12 cellular contexts compared by ENCODE assay signal in the genomic region with DNA sequence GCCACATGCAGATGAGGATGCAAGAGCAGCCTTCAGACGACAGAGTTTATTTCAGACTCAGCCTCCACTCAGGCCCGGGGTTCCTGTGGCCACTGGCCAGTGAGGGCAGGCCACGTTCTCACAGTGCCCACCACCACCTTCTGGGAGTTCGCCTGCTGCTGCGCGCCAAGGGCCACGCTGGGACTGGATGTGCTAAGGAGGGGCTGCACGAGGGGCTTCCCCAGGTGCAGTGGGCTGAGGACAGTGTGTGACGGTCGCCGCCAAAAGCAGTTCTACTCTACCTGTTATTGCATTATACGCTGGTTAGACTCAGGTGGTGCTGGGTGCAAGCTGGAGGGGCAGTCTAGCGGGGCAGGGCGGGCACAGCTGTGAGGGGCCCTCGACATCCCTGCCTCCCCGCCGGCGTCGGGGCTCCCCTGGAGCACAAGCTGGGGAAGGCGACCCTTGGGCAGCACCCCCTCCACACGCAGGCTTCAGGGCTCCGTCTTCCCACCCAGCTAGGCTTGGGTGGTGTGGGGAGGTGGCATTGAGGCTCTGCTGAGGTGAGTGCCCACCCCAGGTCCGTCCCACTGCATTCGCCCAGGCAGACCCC. TPM values are rescaled to one million over a fixed set of nuclear protein-coding genes. Genes with fewer than 3 reads are reported as not detected.
DNase-seq lines count a peak whose midpoint lies in the region; ATAC-seq and TF ChIP-seq lines count a peak whose summit lies in the region.
"Had no signal": no experiment of that assay in that cellular context is flagged by ENCODE, and none has a peak within 500 bp of the region (broad histone marks: within the 10 kb centered on the region; RNA-seq: fewer than 3 reads in every experiment).

No MANE protein-coding gene starts in this region.

- H3K9ac ChIP-seq in BLaER1 treated with 17β-estradiol and CSF1 and Interleukin-3, amounts not matched to agents 10 nM and 100 nM = 0 out of 22 replicates have a peak overlapping the region, but pooled peaks of 5 of the 11 experiments have one; percentile 9 to 26 (median 19)
- peak overlapping the region; percentile 70 for H3K9ac ChIP-seq in neuronal stem cell (ENCODE audit: low read depth, low read length, poor library complexity)
- H3K9ac ChIP-seq: GM23248 had no signal

- no peak overlapping the region for H4K91ac ChIP-seq in neuronal stem cell (ENCODE audit: low read depth, low read length, poor library complexity)

- H2BK12ac ChIP-seq in neuronal stem cell (ENCODE audit: low read length) = no peak overlapping the region

- H3K18ac ChIP-seq in neuronal stem cell (ENCODE audit: low read length) = no peak overlapping the region

- DNase-seq in OCI-LY7 (ENCODE audit: low spot score) (no peak), neuronal stem cell (ENCODE audit: low spot score) (no peak), DMS153 (lab: John Stamatoyannopoulos, UW) (no peak)
- no peak for DNase-seq in activated CD8-positive, alpha-beta memory T cell treated with anti-CD3 and anti-CD28 coated beads, Interleukin-2, amount 10 ng/mL, durations not matched to agents 7 days and 5 days
- DNase-seq: BE2C; CD8-positive, alpha-beta memory T cell; GM23248; H9; KBM-7 had no signal

- peaks cover 0 to 86% (median 34%) of the 10 kb centered on the region in 11 experiments; a peak in 15 of 22 replicates for H4K20me1 ChIP-seq in BLaER1 treated with 17β-estradiol and CSF1 and Interleukin-3, amounts not matched to agents 10 nM and 100 nM
- H4K20me1 ChIP-seq in OCI-LY7 (ENCODE audit: insufficient read depth, low read length) = no peaks in the 10 kb centered on the region

- no peak overlapping the region for H3K27ac ChIP-seq in BLaER1 treated with 17β-estradiol and CSF1 and Interleukin-3, amounts not matched to agents 10 nM and 100 nM
- H3K27ac ChIP-seq in OCI-LY7 (ENCODE audit: low read depth, low read length, poor library complexity, severe bottlenecking) (peak overlapping the region; percentile 6), neuronal stem cell (replicated peaks; ENCODE audit: low read length) (no peak overlapping the region)
- H3K27ac ChIP-seq: A549, GM23248 had no signal

- peak; percentile 9 for TF ChIP-seq POLR2A in GM18951 (IDR thresholded peaks at IDR 0.05; ENCODE audit: extremely low read depth, insufficient read depth, insufficient read length)

- no peak overlapping the region for H3K14ac ChIP-seq in neuronal stem cell (ENCODE audit: low read length)

- WGBS in neuronal stem cell (ENCODE audit: extremely low coverage in 2 of 2, insufficient read length in 2 of 2, insufficient replicate concordance in 1 of 2), 2 donors = no CpG with 5 or more reads among the region's 24 CpGs

- H2BK5ac ChIP-seq in neuronal stem cell (ENCODE audit: low read length) = no peak overlapping the region

- no peak for ATAC-seq in activated CD8-positive, alpha-beta memory T cell treated with anti-CD3 and anti-CD28 coated beads, Interleukin-2, amount 10 ng/mL, durations not matched to agents 7 days and 5 days
- ATAC-seq: A549 had no signal

- no peak overlapping the region for H3K4ac ChIP-seq in neuronal stem cell (ENCODE audit: low read length)

- peaks cover 6 to 35% (median 16%) of the 10 kb centered on the region in 11 experiments; a peak in 21 of 22 replicates for H3K36me3 ChIP-seq in BLaER1 treated with 17β-estradiol and CSF1 and Interleukin-3, amounts not matched to agents 10 nM and 100 nM
- peaks cover 18% of the 10 kb centered on the region; the same call in 1 of the 2 replicates for H3K36me3 ChIP-seq in OCI-LY7 (ENCODE audit: insufficient read depth, low read length)
- H3K36me3 ChIP-seq in neuronal stem cell (replicated peaks in 1 of 2; ENCODE audit: control insufficient read depth in 2 of 2, insufficient read depth in 2 of 2, low read length in 2 of 2) = peaks cover 3 to 13% of the 10 kb centered on the region in 2 donors
- H3K36me3 ChIP-seq: BE2C had no signal

- CTCF ChIA-PET in OCI-LY7 (lab: Charles Lee; ENCODE audit: unreplicated experiment) = interaction anchor here (0.5 kb wide), 1 partner anchor 206 kb away, joined by 3 read pairs; no protein-coding TSS in a partner anchor
- CTCF ChIA-PET in activated CD8-positive, alpha-beta memory T cell treated with anti-CD3 and anti-CD28 coated beads, Interleukin-2, amount 10 ng/mL, durations not matched to agents 7 days and 5 days (lab: Charles Lee) = interaction anchor here (1.0 kb wide), 1 partner anchor 10 kb away, joined by 3 read pairs; no protein-coding TSS in a partner anchor

- no peaks in the 10 kb centered on the region for H3K27me3 ChIP-seq in BLaER1 treated with 17β-estradiol and CSF1 and Interleukin-3, amounts not matched to agents 10 nM and 100 nM
- H3K27me3 ChIP-seq in neuronal stem cell (ENCODE audit: control insufficient read depth in 3 of 3, insufficient read depth in 3 of 3, low read depth in 1 of 3, low read length in 3 of 3) = no peaks in the 10 kb centered on the region
- H3K27me3 ChIP-seq: BE2C had no signal

- H3K9me3 ChIP-seq in BLaER1 treated with 17β-estradiol and CSF1 and Interleukin-3, amounts not matched to agents 10 nM and 100 nM (replicated peaks in 1 of 11) = no peaks in the 10 kb centered on the region
- H3K9me3 ChIP-seq in OCI-LY7 (ENCODE audit: low read length) (no peaks in the 10 kb centered on the region), neuronal stem cell (replicated peaks in 1 of 2; ENCODE audit: control insufficient read depth in 2 of 2, insufficient read depth in 1 of 2, low read depth in 1 of 2, low read length in 2 of 2) (no peaks in the 10 kb centered on the region)
- H3K9me3 ChIP-seq: A549, BE2C had no signal

- H3K79me1 ChIP-seq in neuronal stem cell (ENCODE audit: low read depth, low read length) = peaks cover 6% of the 10 kb centered on the region

- H3K23ac ChIP-seq in neuronal stem cell (ENCODE audit: low read depth, low read length, poor library complexity) = peak overlapping the region; percentile 91

- H3K9me2 ChIP-seq in OCI-LY7 (ENCODE audit: insufficient read depth, low read length) = no peaks in the 10 kb centered on the region

- in situ Hi-C loops in GM18951 (cut with MboI; ENCODE audit: low sequenced_read_pairs, unreplicated experiment) = no loop called here

- H3K4me1 Mint-ChIP-seq in activated CD8-positive, alpha-beta memory T cell treated with anti-CD3 and anti-CD28 coated beads, Interleukin-2, amount 10 ng/mL, durations not matched to agents 7 days and 5 days = peaks cover 13% of the 10 kb centered on the region

- POLR2A ChIA-PET in OCI-LY7 (lab: Charles Lee) = interaction anchor here (0.6 kb wide), 1 partner anchor 30 kb away, joined by 3 read pairs; no protein-coding TSS in a partner anchor

- no peak overlapping the region for H3K4me3 ChIP-seq in BLaER1 treated with 17β-estradiol and CSF1 and Interleukin-3, amounts not matched to agents 10 nM and 100 nM
- H3K4me3 ChIP-seq in OCI-LY7 (ENCODE audit: low read depth, low read length, poor library complexity, severe bottlenecking) = no peak overlapping the region
- H3K4me3 ChIP-seq in neuronal stem cell (ENCODE audit: low read length in 2 of 2) = no peak overlapping the region
- H3K4me3 ChIP-seq: A549, GM23248 had no signal

- intact Hi-C loops in OCI-LY7 (cut with micrococcal nuclease; ENCODE audit: unreplicated experiment) = no loop called here

- no peak for TF ChIP-seq CTCF in OCI-LY7 (conservative IDR thresholded peaks at IDR 0.05; ENCODE audit: low read length)

- no peak overlapping the region for H2BK120ac ChIP-seq in neuronal stem cell (ENCODE audit: low read depth, low read length)

- H3K79me2 ChIP-seq in OCI-LY7 (ENCODE audit: insufficient read depth, low read depth, low read length) = peaks cover 13% of the 10 kb centered on the region

- H3K27me3 Mint-ChIP-seq in activated CD8-positive, alpha-beta memory T cell treated with anti-CD3 and anti-CD28 coated beads, Interleukin-2, amount 10 ng/mL, durations not matched to agents 7 days and 5 days = no peaks in the 10 kb centered on the region

- H3K4me1 ChIP-seq in BLaER1 treated with 17β-estradiol and CSF1 and Interleukin-3, amounts not matched to agents 10 nM and 100 nM = peaks cover 11 to 75% (median 53%) of the 10 kb centered on the region in 10 experiments
- H3K4me1 ChIP-seq in OCI-LY7 (ENCODE audit: insufficient read depth, low read length, poor library complexity, severe bottlenecking) (peaks cover 27% of the 10 kb centered on the region), neuronal stem cell (ENCODE audit: control insufficient read depth in 2 of 2, insufficient read depth in 1 of 2, low read depth in 1 of 2, low read length in 2 of 2) (peaks cover 12 to 13% of the 10 kb centered on the region in 2 donors)
- H3K4me1 ChIP-seq: BE2C had no signal

- no peak overlapping the region for H3K4me3 Mint-ChIP-seq in activated CD8-positive, alpha-beta memory T cell treated with anti-CD3 and anti-CD28 coated beads, Interleukin-2, amount 10 ng/mL, durations not matched to agents 7 days and 5 days

- peak overlapping the region; percentile 94 for H2AK5ac ChIP-seq in neuronal stem cell (ENCODE audit: low read depth, low read length)

- H3K9me3 Mint-ChIP-seq in activated CD8-positive, alpha-beta memory T cell treated with anti-CD3 and anti-CD28 coated beads, Interleukin-2, amount 10 ng/mL, durations not matched to agents 7 days and 5 days (ENCODE audit: low read depth) = no peaks in the 10 kb centered on the region
- H3K9me3 Mint-ChIP-seq: CD8-positive, alpha-beta memory T cell; H9 had no signal

- peaks cover 2% of the 10 kb centered on the region for H3K36me3 Mint-ChIP-seq in activated CD8-positive, alpha-beta memory T cell treated with anti-CD3 and anti-CD28 coated beads, Interleukin-2, amount 10 ng/mL, durations not matched to agents 7 days and 5 days

- peak overlapping the region; percentile 15 to 64 (median 50); a peak in 13 of 22 replicates for H3K4me2 ChIP-seq in BLaER1 treated with 17β-estradiol and CSF1 and Interleukin-3, amounts not matched to agents 10 nM and 100 nM
- H3K4me2 ChIP-seq in OCI-LY7 (ENCODE audit: low read length) (peak overlapping the region; percentile 69; the same call in 1 of the 2 replicates), neuronal stem cell (ENCODE audit: insufficient read depth, low read length, poor library complexity, severe bottlenecking) (no peak overlapping the region)
- H3K4me2 ChIP-seq: A549 had no signal

- no peak overlapping the region for H2AFZ ChIP-seq in OCI-LY7 (ENCODE audit: low read length)
- no peak overlapping the region for H2AFZ ChIP-seq in neuronal stem cell (ENCODE audit: low read length)
- H2AFZ ChIP-seq: GM23248 had no signal

- TSS peak; percentile 35 for BruUV-seq in OCI-LY7 (replicated peaks; lab: Mats Ljungman, UMichigan)

- no peak overlapping the region for H3K27ac Mint-ChIP-seq in activated CD8-positive, alpha-beta memory T cell treated with anti-CD3 and anti-CD28 coated beads, Interleukin-2, amount 10 ng/mL, durations not matched to agents 7 days and 5 days
- H3K27ac Mint-ChIP-seq: CD8-positive, alpha-beta memory T cell; H9 had no signal

- H2BK15ac ChIP-seq in neuronal stem cell (ENCODE audit: low read length) = no peak overlapping the region

- peak overlapping the region; percentile 43 for H4K8ac ChIP-seq in neuronal stem cell (ENCODE audit: low read depth, low read length)

RNA-seq across cellular contexts. Expression of a gene that starts 2.7 kb away (rescaled TPM):
- 17.5 and 17.6 TPM in 2 replicates for total RNA-seq in OCI-LY7 (2014; rRNA removed; shearing (Covaris generic))
- 25.6 and 32.5 TPM in 2 replicates for total RNA-seq in OCI-LY7 (2022)
- polyA plus RNA-seq in neuronal stem cell (2013, experiment 1 of 2) = 2.6 TPM
- polyA plus RNA-seq in neuronal stem cell (2013, experiment 2 of 2) = 2.7 TPM
- total RNA-seq in activated CD8-positive, alpha-beta memory T cell treated with anti-CD3 and anti-CD28 coated beads, Interleukin-2, amount 10 ng/mL, durations not matched to agents 7 days and 5 days = 1 to 10 TPM; 1.3 to 3.7 TPM

RNA-seq across cellular contexts. Expression of a gene that starts 9.9 kb away (rescaled TPM):
- total RNA-seq in OCI-LY7 (2014; rRNA removed; shearing (Covaris generic)) = 73.3 and 109 TPM in 2 replicates
- total RNA-seq in OCI-LY7 (2022) = 117 and 141 TPM in 2 replicates
- 45.2 TPM for polyA plus RNA-seq in neuronal stem cell (2013, experiment 1 of 2)
- 42.6 TPM for polyA plus RNA-seq in neuronal stem cell (2013, experiment 2 of 2)
- total RNA-seq in activated CD8-positive, alpha-beta memory T cell treated with anti-CD3 and anti-CD28 coated beads, Interleukin-2, amount 10 ng/mL, durations not matched to agents 7 days and 5 days = 10 to 100 TPM; 62.4 to 79.4 TPM

RNA-seq across cellular contexts. Expression of a gene that starts 10.9 kb away (rescaled TPM):
- total RNA-seq in OCI-LY7 (2014; rRNA removed; shearing (Covaris generic)) = 22.7 and 30.8 TPM in 2 replicates
- 46.2 and 50.9 TPM in 2 replicates for total RNA-seq in OCI-LY7 (2022)
- 26.6 TPM for polyA plus RNA-seq in neuronal stem cell (2013, experiment 1 of 2)
- 26.0 TPM for polyA plus RNA-seq in neuronal stem cell (2013, experiment 2 of 2)
- 10 to 100 TPM; 49.4 to 54.7 TPM for total RNA-seq in activated CD8-positive, alpha-beta memory T cell treated with anti-CD3 and anti-CD28 coated beads, Interleukin-2, amount 10 ng/mL, durations not matched to agents 7 days and 5 days

RNA-seq across cellular contexts. Expression of a gene that starts 17.9 kb away (rescaled TPM):
- total RNA-seq in OCI-LY7 (2014; rRNA removed; shearing (Covaris generic)) = 31.2 and 33.6 TPM in 2 replicates
- total RNA-seq in OCI-LY7 (2022) = 47.7 and 49.1 TPM in 2 replicates
- polyA plus RNA-seq in neuronal stem cell (2013, experiment 1 of 2) = 30.8 TPM
- polyA plus RNA-seq in neuronal stem cell (2013, experiment 2 of 2) = 31.2 TPM
- 10 to 100 TPM; 42.4 to 59.8 TPM for total RNA-seq in activated CD8-positive, alpha-beta memory T cell treated with anti-CD3 and anti-CD28 coated beads, Interleukin-2, amount 10 ng/mL, durations not matched to agents 7 days and 5 days

RNA-seq across cellular contexts. Expression of a gene that starts 22.6 kb away (rescaled TPM):
- 1,564 and 1,687 TPM in 2 replicates for total RNA-seq in OCI-LY7 (2014; rRNA removed; shearing (Covaris generic))
- 3,121 and 3,147 TPM in 2 replicates for total RNA-seq in OCI-LY7 (2022)
- 5,165 TPM for polyA plus RNA-seq in neuronal stem cell (2013, experiment 1 of 2)
- polyA plus RNA-seq in neuronal stem cell (2013, experiment 2 of 2) = 5,448 TPM
- 1,000 to 10,000 TPM; 1,844 to 1,872 TPM for total RNA-seq in activated CD8-positive, alpha-beta memory T cell treated with anti-CD3 and anti-CD28 coated beads, Interleukin-2, amount 10 ng/mL, durations not matched to agents 7 days and 5 days
